Comparison of ENCODE assay signal across 1 cellular context in genomic region chr12:11171145-11171952, GRCh38.
TF ChIP-seq lines count a peak whose summit lies in the region.

Gene SMIM10L1, plus strand, starts transcription at chr12:11171194. Its CDS starts 163 bp downstream, at chr12:11171357.

TF ChIP-seq in K562, 482 proteins besides CTCF, POLR2A, EP300 and RAD21 (continued from another document and continues in another):
- TF ChIP-seq GTF3C2 (IDR thresholded peaks at IDR 0.05; ENCODE audit: borderline replicate concordance, extremely low read depth, insufficient read length) (no peak), SRSF3 (IDR thresholded peaks at IDR 0.05; ENCODE audit: insufficient read depth, low read length) (no peak), TARDBP (IDR thresholded peaks at IDR 0.05) (no peak), ZNF408 (CRISPR knock-in tag; IDR thresholded peaks at IDR 0.05; ENCODE audit: low read depth) (no peak), ZFPM2 (CRISPR knock-in tag; IDR thresholded peaks at IDR 0.05) (no peak), POU5F1 (IDR thresholded peaks at IDR 0.05; ENCODE audit: borderline replicate concordance, low read depth, low read length, partially characterized antibody) (no peak), JUN (IDR thresholded peaks at IDR 0.05; ENCODE audit: borderline replicate concordance, low read depth, low read length) (no peak), JUN (CRISPR knock-in tag; IDR thresholded peaks at IDR 0.05; ENCODE audit: borderline replicate concordance) (no peak), TBP (optimal IDR thresholded peaks at IDR 0.05; ENCODE audit: low read depth, low read length) (peak; percentile 55), KDM2B (CRISPR knock-in tag; IDR thresholded peaks at IDR 0.05) (no peak), SRSF9 (IDR thresholded peaks at IDR 0.05; ENCODE audit: borderline replicate concordance, low read depth, low read length) (no peak), MYBL2 (IDR thresholded peaks at IDR 0.05; ENCODE audit: low read depth) (no peak; the same call in 1 of the 2 replicates), MYBL2 (CRISPR knock-in tag; IDR thresholded peaks at IDR 0.05; ENCODE audit: borderline replicate concordance) (no peak), PRPF4 (IDR thresholded peaks at IDR 0.05; ENCODE audit: insufficient read depth, low read depth, low read length, poor library complexity, severe bottlenecking) (peak; percentile 54), GATAD2A (IDR thresholded peaks at IDR 0.05) (no peak), FOXJ3 (CRISPR knock-in tag; IDR thresholded peaks at IDR 0.05) (no peak), ZBTB1 (CRISPR knock-in tag; IDR thresholded peaks at IDR 0.05; ENCODE audit: borderline replicate concordance, low read depth) (no peak), PML (IDR thresholded peaks at IDR 0.05; ENCODE audit: low read length) (peak; percentile 51; the same call in 1 of the 2 replicates), ZNF398 (CRISPR knock-in tag; IDR thresholded peaks at IDR 0.05) (no peak), ELK3 (CRISPR knock-in tag; IDR thresholded peaks at IDR 0.05) (no peak), GMEB1 (CRISPR knock-in tag; IDR thresholded peaks at IDR 0.05) (no peak), DEAF1 (CRISPR knock-in tag; IDR thresholded peaks at IDR 0.05) (no peak), ZNF140 (CRISPR knock-in tag; IDR thresholded peaks at IDR 0.05) (no peak), ZBTB34 (CRISPR knock-in tag; IDR thresholded peaks at IDR 0.05) (no peak), PHTF2 (CRISPR knock-in tag; IDR thresholded peaks at IDR 0.05) (no peak), BCL6 (CRISPR knock-in tag; IDR thresholded peaks at IDR 0.05) (no peak), ZNF184 (CRISPR knock-in tag; IDR thresholded peaks at IDR 0.05) (no peak), PHF21A (IDR thresholded peaks at IDR 0.05; ENCODE audit: borderline replicate concordance, low read depth) (no peak), ZFP30 (CRISPR knock-in tag; IDR thresholded peaks at IDR 0.05; ENCODE audit: borderline replicate concordance) (no peak), ATF6 (CRISPR knock-in tag; IDR thresholded peaks at IDR 0.05) (no peak), ZBTB40 (IDR thresholded peaks at IDR 0.05) (no peak), ZBTB40 (CRISPR knock-in tag; IDR thresholded peaks at IDR 0.05) (no peak), MCM3 (IDR thresholded peaks at IDR 0.05) (no peak), ZFP91 (CRISPR knock-in tag; IDR thresholded peaks at IDR 0.05) (no peak), ZBED1 (IDR thresholded peaks at IDR 0.05) (no peak), TBL1XR1 (IDR thresholded peaks at IDR 0.05; ENCODE audit: low read length in 2 of 2) (no peak), ZNF668 (CRISPR knock-in tag; IDR thresholded peaks at IDR 0.05) (no peak)
